9 cellular contexts compared by ENCODE assay signal in the genomic region with DNA sequence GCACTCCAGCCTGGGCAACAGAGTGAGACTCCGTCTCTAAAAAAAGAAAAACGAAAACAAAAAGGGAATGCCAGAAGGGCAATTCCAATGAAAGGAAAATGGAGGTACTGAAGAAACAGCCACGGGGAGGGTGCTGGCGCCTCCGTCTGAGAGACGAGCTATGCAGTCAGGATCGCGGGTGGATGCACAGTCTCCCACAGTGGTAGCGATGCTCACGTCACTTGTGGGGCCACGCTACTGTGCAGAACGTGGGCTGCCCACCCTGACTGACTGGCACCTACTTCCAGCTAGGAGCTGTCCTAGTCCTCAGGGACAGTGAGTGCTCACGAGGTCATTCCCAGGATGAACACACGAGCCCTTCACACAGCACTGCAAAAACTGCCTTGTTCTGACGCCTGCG. TPM values are rescaled to one million over a fixed set of nuclear protein-coding genes. Genes with fewer than 3 reads are reported as not detected.
DNase-seq lines count a peak whose midpoint lies in the region; ATAC-seq and TF ChIP-seq lines count a peak whose summit lies in the region.
"Not testable (repeated sequence)": the region's sequence is repeated elsewhere in the genome, so short reads cannot be mapped to it uniquely, and the experiment has no call there.
"Had no signal": no experiment of that assay in that cellular context is flagged by ENCODE, and none has a peak within 500 bp of the region (broad histone marks: within the 10 kb centered on the region; RNA-seq: fewer than 3 reads in every experiment).

No MANE protein-coding gene starts in this region.

- not testable (repeated sequence) for H3K27me3 Mint-ChIP-seq in activated naive CD8-positive, alpha-beta T cell treated with anti-CD3 and anti-CD28 coated beads, Interleukin-2, amount 10 ng/mL, durations not matched to agents 7 days and 5 days; stimulated activated naive B cell treated with anti-CD40 and anti-IgM and Interleukin-4, amounts not matched to agents 10 μg/mL and 1 μg/mL and 100 μg/mL, for 72 hours; type B pancreatic cell

- in situ Hi-C loops in G401 (cut with HindIII; ENCODE audit: low sequenced_read_pairs), result not testable (repeated sequence)

- not testable (repeated sequence) for H3K4me1 Mint-ChIP-seq in activated naive CD8-positive, alpha-beta T cell treated with anti-CD3 and anti-CD28 coated beads, Interleukin-2, amount 10 ng/mL, durations not matched to agents 7 days and 5 days; stimulated activated naive B cell treated with anti-CD40 and anti-IgM and Interleukin-4, amounts not matched to agents 10 μg/mL and 1 μg/mL and 100 μg/mL, for 72 hours; type B pancreatic cell (ENCODE audit: unreplicated experiment)

- POLR2A ChIA-PET in activated naive CD8-positive, alpha-beta T cell treated with anti-CD3 and anti-CD28 coated beads, Interleukin-2, amount 10 ng/mL, durations not matched to agents 7 days and 5 days (lab: Charles Lee), result not testable (repeated sequence)

- not testable (repeated sequence) for TF ChIP-seq CTCF in type B pancreatic cell (conservative IDR thresholded peaks at IDR 0.05)

- intact Hi-C loops in head of caudate nucleus (cut with DNase I), result not testable (repeated sequence)

- not testable (repeated sequence) for H3K4me3 Mint-ChIP-seq in activated naive CD8-positive, alpha-beta T cell treated with anti-CD3 and anti-CD28 coated beads, Interleukin-2, amount 10 ng/mL, durations not matched to agents 7 days and 5 days; stimulated activated naive B cell treated with anti-CD40 and anti-IgM and Interleukin-4, amounts not matched to agents 10 μg/mL and 1 μg/mL and 100 μg/mL, for 72 hours; type B pancreatic cell

- ATAC-seq in activated naive CD8-positive, alpha-beta T cell treated with anti-CD3 and anti-CD28 coated beads, Interleukin-2, amount 10 ng/mL, durations not matched to agents 7 days and 5 days (ENCODE audit: low read depth); stimulated activated naive B cell treated with anti-CD40 and anti-IgM and Interleukin-4, amounts not matched to agents 10 μg/mL and 1 μg/mL and 100 μg/mL, for 72 hours (replicated peaks): not testable (repeated sequence)

- H3K36me3 Mint-ChIP-seq in activated naive CD8-positive, alpha-beta T cell treated with anti-CD3 and anti-CD28 coated beads, Interleukin-2, amount 10 ng/mL, durations not matched to agents 7 days and 5 days; type B pancreatic cell: not testable (repeated sequence)
- peaks cover 15 to 22% of the 10 kb centered on the region in 2 donors for H3K36me3 Mint-ChIP-seq in stimulated activated naive B cell treated with anti-CD40 and anti-IgM and Interleukin-4, amounts not matched to agents 10 μg/mL and 1 μg/mL and 100 μg/mL, for 72 hours

- peak overlapping the region; percentile 16 for H3K27ac Mint-ChIP-seq in activated naive CD8-positive, alpha-beta T cell treated with anti-CD3 and anti-CD28 coated beads, Interleukin-2, amount 10 ng/mL, durations not matched to agents 7 days and 5 days
- peak overlapping the region; percentile 20 for H3K27ac Mint-ChIP-seq in stimulated activated naive B cell treated with anti-CD40 and anti-IgM and Interleukin-4, amounts not matched to agents 10 μg/mL and 1 μg/mL and 100 μg/mL, for 72 hours
- H3K27ac Mint-ChIP-seq in type B pancreatic cell, result peak overlapping the region; percentile 53

- peak; percentile 41 for DNase-seq in G401 (ENCODE audit: low spot score)
- DNase-seq in activated naive CD8-positive, alpha-beta T cell treated with anti-CD3 and anti-CD28 coated beads, Interleukin-2, amount 10 ng/mL, durations not matched to agents 7 days and 5 days; stimulated activated naive B cell treated with anti-CD40 and anti-IgM and Interleukin-4, amounts not matched to agents 10 μg/mL and 1 μg/mL and 100 μg/mL, for 72 hours; type B pancreatic cell (ENCODE audit: extremely low spot score, unreplicated experiment): not testable (repeated sequence)
- DNase-seq in head of caudate nucleus, result peak in 34 of 42 donors; percentile 24 to 86 (median 59)

- not testable (repeated sequence) for H3K9me3 Mint-ChIP-seq in activated naive CD8-positive, alpha-beta T cell treated with anti-CD3 and anti-CD28 coated beads, Interleukin-2, amount 10 ng/mL, durations not matched to agents 7 days and 5 days; stimulated activated naive B cell treated with anti-CD40 and anti-IgM and Interleukin-4, amounts not matched to agents 10 μg/mL and 1 μg/mL and 100 μg/mL, for 72 hours; type B pancreatic cell

RNA-seq across cellular contexts. Expression of a gene that starts 34.1 kb away (rescaled TPM):
- total RNA-seq in G401 (2014; rRNA removed; shearing (Covaris generic)), result 42.0 and 113 TPM in 2 replicates
- total RNA-seq in activated naive CD8-positive, alpha-beta T cell treated with anti-CD3 and anti-CD28 coated beads, Interleukin-2, amount 10 ng/mL, durations not matched to agents 7 days and 5 days, result 10 to 100 TPM; 95.5 to 97.3 TPM
- total RNA-seq in type B pancreatic cell (ENCODE audit: low replicate concordance), result 76.2 and 131 TPM in 2 replicates

RNA-seq across cellular contexts. Expression of a gene that starts 46.8 kb away (rescaled TPM):
- total RNA-seq in G401 (2014; rRNA removed; shearing (Covaris generic)), result 46.8 and 55.2 TPM in 2 replicates
- under 1 TPM; 0.40 to 0.69 TPM for total RNA-seq in activated naive CD8-positive, alpha-beta T cell treated with anti-CD3 and anti-CD28 coated beads, Interleukin-2, amount 10 ng/mL, durations not matched to agents 7 days and 5 days
- 7.4 and 9.9 TPM in 2 replicates for total RNA-seq in type B pancreatic cell (ENCODE audit: low replicate concordance)
- total RNA-seq: A172; CD4-positive, alpha-beta T cell; CD4-positive, CD25-positive, alpha-beta regulatory T cell; CD8-positive, alpha-beta T cell had no signal

RNA-seq across cellular contexts. Expression of a gene that starts 53.8 kb away (rescaled TPM):
- 23.3 and 36.4 TPM in 2 replicates for total RNA-seq in G401 (2014; rRNA removed; shearing (Covaris generic))
- total RNA-seq in activated naive CD8-positive, alpha-beta T cell treated with anti-CD3 and anti-CD28 coated beads, Interleukin-2, amount 10 ng/mL, durations not matched to agents 7 days and 5 days, result 100 to 1,000 TPM; 113 to 125 TPM
- 131 and 208 TPM in 2 replicates for total RNA-seq in type B pancreatic cell (ENCODE audit: low replicate concordance)

RNA-seq across cellular contexts. Expression of a gene that starts 53.9 kb away (rescaled TPM):
- 25.2 and 36.6 TPM in 2 replicates for total RNA-seq in G401 (2014; rRNA removed; shearing (Covaris generic))
- total RNA-seq in activated naive CD8-positive, alpha-beta T cell treated with anti-CD3 and anti-CD28 coated beads, Interleukin-2, amount 10 ng/mL, durations not matched to agents 7 days and 5 days, result 10 to 100 TPM; 19.4 to 20.7 TPM
- 18.1 and 37.6 TPM in 2 replicates for total RNA-seq in type B pancreatic cell (ENCODE audit: low replicate concordance)

RNA-seq across cellular contexts. Expression of a gene that starts 54.0 kb away (rescaled TPM):
- total RNA-seq in G401 (2014; rRNA removed; shearing (Covaris generic)), result 76.1 and 99.9 TPM in 2 replicates
- total RNA-seq in activated naive CD8-positive, alpha-beta T cell treated with anti-CD3 and anti-CD28 coated beads, Interleukin-2, amount 10 ng/mL, durations not matched to agents 7 days and 5 days, result 10 to 100 TPM; 50.2 to 51.8 TPM
- total RNA-seq in type B pancreatic cell (ENCODE audit: low replicate concordance), result 71.0 and 81.6 TPM in 2 replicates
